ENCODE assay signal across 2 cellular contexts in genomic region chr12:8246941-8247535, GRCh38.
TF ChIP-seq lines count a peak whose summit lies in the region.
"Not testable (repeated sequence)": the region's sequence is repeated elsewhere in the genome, so short reads cannot be mapped to it uniquely, and the experiment has no call there.

No MANE protein-coding gene starts in this region.

TF ChIP-seq in HCT116, 20 proteins besides CTCF, POLR2A, EP300 and RAD21:
- TF ChIP-seq SRF (IDR thresholded peaks at IDR 0.05; ENCODE audit: low read depth): peak; percentile 67; the same call in 1 of the 2 replicates

TF ChIP-seq in K562, 482 proteins besides CTCF, POLR2A, EP300 and RAD21:
- TF ChIP-seq, protein P1, sequence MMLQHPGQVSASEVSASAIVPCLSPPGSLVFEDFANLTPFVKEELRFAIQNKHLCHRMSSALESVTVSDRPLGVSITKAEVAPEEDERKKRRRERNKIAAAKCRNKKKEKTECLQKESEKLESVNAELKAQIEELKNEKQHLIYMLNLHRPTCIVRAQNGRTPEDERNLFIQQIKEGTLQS (IDR thresholded peaks at IDR 0.05): peak; percentile 42; the same call in 1 of the 2 replicates
- TF ChIP-seq, protein P1 (CRISPR knock-in tag; conservative IDR thresholded peaks at IDR 0.05): not testable (repeated sequence)
- TF ChIP-seq JUN (IDR thresholded peaks at IDR 0.05; ENCODE audit: borderline replicate concordance, low read depth, low read length) (peak; percentile 40; the same call in 1 of the 2 replicates), JUND (IDR thresholded peaks at IDR 0.05; ENCODE audit: borderline replicate concordance, low read depth, low read length) (peak; percentile 59; the same call in 1 of the 2 replicates), SRF (CRISPR knock-in tag; IDR thresholded peaks at IDR 0.05) (peak in 1 of 2 experiments; percentile 80; a peak in 1 of 4 replicates), ADNP (tag; IDR thresholded peaks at IDR 0.05) (peak; percentile 54; the same call in 1 of the 2 replicates), FOSL1 (tag; conservative IDR thresholded peaks at IDR 0.05) (peak; percentile 73), VEZF1 (CRISPR knock-in tag; IDR thresholded peaks at IDR 0.05) (peak; percentile 50; the same call in 1 of the 2 replicates)
- TF ChIP-seq JUN (CRISPR knock-in tag; IDR thresholded peaks at IDR 0.05; ENCODE audit: borderline replicate concordance); JUND (tag; IDR thresholded peaks at IDR 0.05; ENCODE audit: borderline replicate concordance, low read depth, low read length): not testable (repeated sequence)
